Comparison of ENCODE assay signal across 1 cellular context in the genomic region with DNA sequence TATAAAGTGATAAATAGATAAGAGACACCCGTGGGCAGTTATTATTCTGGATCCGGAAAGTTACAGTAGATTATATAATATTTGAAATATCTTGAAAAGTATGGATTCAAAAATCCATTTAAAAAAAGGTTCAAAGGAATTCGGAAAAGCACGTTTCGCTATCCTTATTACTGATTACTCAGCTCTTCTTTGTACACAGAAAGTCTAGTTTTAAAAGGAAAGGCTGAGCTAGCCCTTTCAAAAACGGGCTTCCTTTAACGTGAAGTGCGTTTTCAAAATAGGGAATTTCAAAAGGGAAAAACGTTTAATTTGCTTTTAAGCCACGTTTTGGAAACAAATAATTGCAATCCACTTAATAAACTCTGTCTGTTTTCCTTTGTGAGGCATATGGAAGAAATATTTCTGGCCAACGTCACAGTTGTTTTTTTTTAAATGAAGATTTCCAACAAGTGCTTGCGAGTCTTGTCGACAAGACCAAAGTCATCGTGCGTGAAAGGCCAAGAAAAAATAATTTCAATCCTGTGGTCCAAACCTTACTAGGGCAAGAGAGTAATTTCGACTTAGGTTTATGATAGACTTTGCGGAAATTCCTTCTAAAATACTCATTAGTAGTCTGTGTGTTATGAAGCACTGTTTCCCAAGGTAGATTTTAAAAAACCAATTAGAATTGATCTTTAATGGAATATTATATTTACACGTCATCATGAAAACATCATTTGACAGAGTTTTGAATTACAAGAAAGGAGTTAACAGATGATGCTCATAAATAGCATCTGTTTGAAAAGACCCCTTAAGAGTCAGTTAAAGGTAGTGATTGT.
TF ChIP-seq lines count a peak whose summit lies in the region.

No MANE protein-coding gene starts in this region.

TF ChIP-seq in H1, 55 proteins besides CTCF, POLR2A, EP300 and RAD21:
- TF ChIP-seq CEBPB (IDR thresholded peaks at IDR 0.05; ENCODE audit: low read depth, low read length) (no peak), PHF8 (conservative IDR thresholded peaks at IDR 0.05; ENCODE audit: low read depth, low read length) (no peak), BRCA1 (IDR thresholded peaks at IDR 0.05; ENCODE audit: low read depth, low read length) (no peak), MAFK (IDR thresholded peaks at IDR 0.05; ENCODE audit: low read depth, low read length) (0 out of 2 replicates have a peak, but pooled peaks have one; percentile 2)
